9 cellular contexts compared by ENCODE assay signal in genomic region chr2:29293830-29294438, GRCh38.
DNase-seq lines count a peak whose midpoint lies in the region; ATAC-seq lines count a peak whose summit lies in the region.
"Had no signal": no experiment of that assay in that cellular context is flagged by ENCODE, and none has a peak within 500 bp of the region (broad histone marks: within the 10 kb centered on the region; RNA-seq: fewer than 3 reads in every experiment).

No MANE protein-coding gene starts in this region.

- POLR2A ChIA-PET in activated CD8-positive, alpha-beta T cell treated with anti-CD3 and anti-CD28 coated beads, Interleukin-2, amount 10 ng/mL, durations not matched to agents 7 days and 5 days (lab: Charles Lee), result no interaction called here

- peaks cover 16% of the 10 kb centered on the region for H3K27me3 Mint-ChIP-seq in activated CD8-positive, alpha-beta T cell treated with anti-CD3 and anti-CD28 coated beads, Interleukin-2, amount 10 ng/mL, durations not matched to agents 7 days and 5 days (ENCODE audit: low read depth)

- peak; percentile 51 for ATAC-seq in activated CD8-positive, alpha-beta T cell treated with anti-CD3 and anti-CD28 coated beads, Interleukin-2, amount 10 ng/mL, durations not matched to agents 7 days and 5 days
- no peak for ATAC-seq in HG03460 (IDR thresholded peaks at IDR 0.05; ENCODE audit: unreplicated experiment)
- no peak for ATAC-seq in activated CD4-positive, CD25-positive, alpha-beta regulatory T cell treated with anti-CD3 and anti-CD28 coated beads, Interleukin-2, amount 50 U/mL, for 24 hours
- ATAC-seq: activated naive CD4-positive, alpha-beta T cell treated with anti-CD3 and anti-CD28 coated beads, Interleukin-2, amount 50 U/mL, for 72 hours had no signal

- no peaks in the 10 kb centered on the region for H3K4me1 Mint-ChIP-seq in activated CD8-positive, alpha-beta T cell treated with anti-CD3 and anti-CD28 coated beads, Interleukin-2, amount 10 ng/mL, durations not matched to agents 7 days and 5 days (ENCODE audit: low read depth)

- no peaks in the 10 kb centered on the region for H3K36me3 Mint-ChIP-seq in activated CD8-positive, alpha-beta T cell treated with anti-CD3 and anti-CD28 coated beads, Interleukin-2, amount 10 ng/mL, durations not matched to agents 7 days and 5 days (ENCODE audit: low read depth)
- H3K36me3 Mint-ChIP-seq: activated naive CD4-positive, alpha-beta T cell treated with anti-CD3 and anti-CD28 coated beads, Interleukin-2, amount 50 U/mL, for 72 hours had no signal

- DNase-seq in COLO829 (ENCODE audit: low spot score) (peak; percentile 34), HT-29 (ENCODE audit: low spot score) (peak; percentile 55), iris pigment epithelial cell (ENCODE audit: low read depth) (peak; percentile 30), GDM1 (lab: John Stamatoyannopoulos, UW) (no peak)
- peak; percentile 52 for DNase-seq in activated CD8-positive, alpha-beta T cell treated with anti-CD3 and anti-CD28 coated beads, Interleukin-2, amount 10 ng/mL, durations not matched to agents 7 days and 5 days
- no peak for DNase-seq in activated effector memory CD4-positive, alpha-beta T cell treated with Interleukin-2 at 50 U/mL for 16 hours

- H3K27ac Mint-ChIP-seq in activated CD8-positive, alpha-beta T cell treated with anti-CD3 and anti-CD28 coated beads, Interleukin-2, amount 10 ng/mL, durations not matched to agents 7 days and 5 days, result no peak overlapping the region
- H3K27ac Mint-ChIP-seq: activated naive CD4-positive, alpha-beta T cell treated with anti-CD3 and anti-CD28 coated beads, Interleukin-2, amount 50 U/mL, for 72 hours had no signal

- H3K9me3 Mint-ChIP-seq in activated CD8-positive, alpha-beta T cell treated with anti-CD3 and anti-CD28 coated beads, Interleukin-2, amount 10 ng/mL, durations not matched to agents 7 days and 5 days (ENCODE audit: insufficient read depth), result no peaks in the 10 kb centered on the region
- H3K9me3 Mint-ChIP-seq: activated naive CD4-positive, alpha-beta T cell treated with anti-CD3 and anti-CD28 coated beads, Interleukin-2, amount 50 U/mL, for 72 hours had no signal

- no peak overlapping the region for H3K4me3 Mint-ChIP-seq in activated CD8-positive, alpha-beta T cell treated with anti-CD3 and anti-CD28 coated beads, Interleukin-2, amount 10 ng/mL, durations not matched to agents 7 days and 5 days

- CTCF ChIA-PET in activated CD8-positive, alpha-beta T cell treated with anti-CD3 and anti-CD28 coated beads, Interleukin-2, amount 10 ng/mL, durations not matched to agents 7 days and 5 days (lab: Charles Lee), result no interaction called here

Comparison
In these comparisons a context has a peak if more than half of its experiments do, and no peak if none do; other contexts are left out.
1. DNase-seq: peak in COLO829 (single experiment), HT-29 (single experiment), activated CD8-positive, alpha-beta T cell treated with anti-CD3 and anti-CD28 coated beads, Interleukin-2, amount 10 ng/mL, durations not matched to agents 7 days and 5 days (single experiment) and iris pigment epithelial cell (single experiment); none in activated effector memory CD4-positive, alpha-beta T cell treated with Interleukin-2 at 50 U/mL for 16 hours (single experiment) and GDM1 (single experiment).